In genomic region chr22:41381329-41382097, GRCh38 we compare ENCODE assay signal across 8 cellular contexts. TPM values are rescaled to one million over a fixed set of nuclear protein-coding genes. Genes with fewer than 3 reads are reported as not detected.
DNase-seq lines count a peak whose midpoint lies in the region; ATAC-seq and TF ChIP-seq lines count a peak whose summit lies in the region.

TSS of gene TEF (plus strand) at chr22:41381942. CDS start at chr22:41382045, 103 bp downstream.

- no peak for TF ChIP-seq EP300 in esophagus muscularis mucosa (IDR thresholded peaks at IDR 0.05)

- H3K4me3 ChIP-seq in Peyer's patch (peak within 1 kb of the TSS; percentile 92 to 97 (median 95)), esophagus muscularis mucosa (peak within 1 kb of the TSS; percentile 85 to 96 (median 88)), muscle layer of colon (ENCODE audit: low read depth in 1 of 2, low read length in 2 of 2) (peak within 1 kb of the TSS; percentile 84 to 91)

- no peaks in the 10 kb centered on the region for H3K36me3 ChIP-seq in KOPT-K1 (ENCODE audit: insufficient read depth, low read length)
- no peaks in the 10 kb centered on the region for H3K36me3 ChIP-seq in Peyer's patch
- H3K36me3 ChIP-seq in esophagus muscularis mucosa = peaks cover 0 to 7% (median 3%) of the 10 kb centered on the region in 4 donors
- no peaks in the 10 kb centered on the region for H3K36me3 ChIP-seq in muscle layer of colon (ENCODE audit: insufficient read depth, low read length)

- H3K4me1 ChIP-seq in Peyer's patch (peaks cover 0 to 27% (median 12%) of the 10 kb centered on the region in 4 donors), esophagus muscularis mucosa (peaks cover 27 to 75% (median 55%) of the 10 kb centered on the region in 4 donors), muscle layer of colon (ENCODE audit: insufficient read depth, low read length) (peaks cover 23% of the 10 kb centered on the region)

- peak; percentile 64 to 83 for TF ChIP-seq POLR2A in Peyer's patch (IDR thresholded peaks at IDR 0.05)
- no peak for TF ChIP-seq POLR2A in esophagus muscularis mucosa (IDR thresholded peaks at IDR 0.05; ENCODE audit: low read depth)

- DNase-seq in DMS79 (lab: John Stamatoyannopoulos, UW) (peak; percentile 97), Peyer's patch (peak; percentile 99), activated T-helper 1 cell treated with Interleukin-2 at 50 U/mL for 16 hours (ENCODE audit: low read depth) (peak; percentile 98), esophagus muscularis mucosa (ENCODE audit: extremely low spot score) (peak; percentile 100)
- DNase-seq in stimulated activated CD8-positive, alpha-beta memory T cell treated with anti-CD3 and anti-CD28 coated beads, Interleukin-7, amount 100 ng/mL, for 1 hour (ENCODE audit: low read depth in 2 of 2) = peak; percentile 93 to 94

- whole genome bisulfite sequencing in esophagus muscularis mucosa = 1% methylated on average over 29 of the region's 84 CpGs

- H3K27me3 ChIP-seq in Peyer's patch (no peaks in the 10 kb centered on the region), esophagus muscularis mucosa (no peaks in the 10 kb centered on the region), muscle layer of colon (ENCODE audit: control insufficient read depth in 1 of 2, insufficient read depth in 2 of 2, low read length in 2 of 2) (no peaks in the 10 kb centered on the region)

- peak within 1 kb of the TSS; percentile 66 for H3K27ac ChIP-seq in KOPT-K1 (ENCODE audit: low read depth, low read length, poor library complexity, severe bottlenecking)
- H3K27ac ChIP-seq in Peyer's patch = peak within 1 kb of the TSS; percentile 95 to 100 (median 98)
- peak within 1 kb of the TSS; percentile 99 to 100 (median 99) for H3K27ac ChIP-seq in esophagus muscularis mucosa (replicated peaks in 1 of 4)
- peak within 1 kb of the TSS; percentile 98 for H3K27ac ChIP-seq in muscle layer of colon (ENCODE audit: low read depth, low read length)

- peak within 1 kb of the TSS; percentile 78 for H3K9ac ChIP-seq in muscle layer of colon (ENCODE audit: low read length)

- H3K9me3 ChIP-seq in KOPT-K1 (ENCODE audit: insufficient read depth, low read length, poor library complexity, severe bottlenecking) (no peaks in the 10 kb centered on the region), Peyer's patch (no peaks in the 10 kb centered on the region), esophagus muscularis mucosa (no peaks in the 10 kb centered on the region), muscle layer of colon (ENCODE audit: low read length) (no peaks in the 10 kb centered on the region)

- ATAC-seq in GM21825 (IDR thresholded peaks at IDR 0.05; ENCODE audit: unreplicated experiment) = peak; percentile 71

- TF ChIP-seq CTCF in Peyer's patch (IDR thresholded peaks at IDR 0.05) = no peak
- peak in 1 of 3 experiments; percentile 4 for TF ChIP-seq CTCF in esophagus muscularis mucosa (IDR thresholded peaks at IDR 0.05)

- intact Hi-C loops in esophagus muscularis mucosa (cut with DNase I) = no loop called here

RNA-seq across cellular contexts. Expression of gene TEF, which starts in this region (rescaled TPM):
- total RNA-seq in Peyer's patch = 10 to 100 TPM in 3 of 4 donors, 1 to 10 TPM in 1; 6.6 to 42.2 (median 27.0) TPM
- 10 to 100 TPM; 19.5 to 47.8 (median 36.6) TPM for total RNA-seq in esophagus muscularis mucosa

Comparison
In these comparisons a context has a peak if more than half of its experiments do, and no peak if none do; other contexts are left out.
1. Peak in every context shown above with its lines: DNase-seq, ATAC-seq, H3K4me3 ChIP-seq and H3K27ac ChIP-seq.